8 cellular contexts compared by ENCODE assay signal in genomic region chr16:2196162-2196980, GRCh38. TPM values are rescaled to one million over a fixed set of nuclear protein-coding genes. Genes with fewer than 3 reads are reported as not detected.
DNase-seq lines count a peak whose midpoint lies in the region; ATAC-seq and TF ChIP-seq lines count a peak whose summit lies in the region.

TSS of gene CASKIN1 (minus strand) at chr16:2196605. CDS start at chr16:2196432, 173 bp downstream.

- no peak for TF ChIP-seq CTCF in glutamatergic neuron (IDR thresholded peaks at IDR 0.05; ENCODE audit: partially characterized antibody, unreplicated experiment)

- ATAC-seq in T-cell (replicated peaks in 1 of 4): peak; percentile 35 to 44 (median 42)
- peak; percentile 59 to 64 for ATAC-seq in stimulated activated naive B cell treated with anti-CD40 and anti-IgM and Interleukin-4, amounts not matched to agents 10 μg/mL and 1 μg/mL and 100 μg/mL, for 72 hours (replicated peaks)
- no peak for ATAC-seq in GM21360 (IDR thresholded peaks at IDR 0.05; ENCODE audit: unreplicated experiment)
- ATAC-seq in HG02610 (IDR thresholded peaks at IDR 0.05; ENCODE audit: unreplicated experiment): no peak
- ATAC-seq in HG02798 (IDR thresholded peaks at IDR 0.05; ENCODE audit: poor library complexity, unreplicated experiment): no peak

- no peak within 1 kb of the TSS for H3K27ac Mint-ChIP-seq in activated CD4-positive, alpha-beta T cell treated with anti-CD3 and anti-CD28 coated beads, Interleukin-2, amount 10 ng/mL, durations not matched to agents 24 days and 14 days
- H3K27ac Mint-ChIP-seq in T-cell (no peak within 1 kb of the TSS), glutamatergic neuron (ENCODE audit: unreplicated experiment) (no peak within 1 kb of the TSS)
- H3K27ac Mint-ChIP-seq in stimulated activated naive B cell treated with anti-CD40 and anti-IgM and Interleukin-4, amounts not matched to agents 10 μg/mL and 1 μg/mL and 100 μg/mL, for 72 hours: peak within 1 kb of the TSS; percentile 65

- DNase-seq in activated CD4-positive, alpha-beta T cell treated with anti-CD3 and anti-CD28 coated beads, Interleukin-2, amount 10 ng/mL, durations not matched to agents 24 days and 14 days: peak; percentile 72
- no peak for DNase-seq in activated CD4-positive, alpha-beta T cell treated with anti-CD3 and anti-CD28 coated beads, Interleukin-2, amount 50 U/mL, for 4 hours
- peak in 1 of 34 experiments; percentile 20 for DNase-seq in T-cell
- peak; percentile 58 for DNase-seq in glutamatergic neuron
- DNase-seq in stimulated activated naive B cell treated with anti-CD40 and anti-IgM and Interleukin-4, amounts not matched to agents 10 μg/mL and 1 μg/mL and 100 μg/mL, for 72 hours: no peak

- peak within 1 kb of the TSS; percentile 72 for H3K4me3 Mint-ChIP-seq in activated CD4-positive, alpha-beta T cell treated with anti-CD3 and anti-CD28 coated beads, Interleukin-2, amount 10 ng/mL, durations not matched to agents 24 days and 14 days
- H3K4me3 Mint-ChIP-seq in T-cell (peak within 1 kb of the TSS; percentile 41 to 72 (median 53)), glutamatergic neuron (ENCODE audit: unreplicated experiment) (peak within 1 kb of the TSS; percentile 59)
- peak within 1 kb of the TSS; percentile 74 to 81 for H3K4me3 Mint-ChIP-seq in stimulated activated naive B cell treated with anti-CD40 and anti-IgM and Interleukin-4, amounts not matched to agents 10 μg/mL and 1 μg/mL and 100 μg/mL, for 72 hours

- CTCF ChIA-PET in T-cell (lab: Charles Lee): no interaction called here

- H3K27me3 Mint-ChIP-seq in activated CD4-positive, alpha-beta T cell treated with anti-CD3 and anti-CD28 coated beads, Interleukin-2, amount 10 ng/mL, durations not matched to agents 24 days and 14 days: peaks cover 39% of the 10 kb centered on the region
- H3K27me3 Mint-ChIP-seq in T-cell (peaks cover 11 to 35% of the 10 kb centered on the region in 2 donors), glutamatergic neuron (ENCODE audit: unreplicated experiment) (peaks cover 24% of the 10 kb centered on the region)
- H3K27me3 Mint-ChIP-seq in stimulated activated naive B cell treated with anti-CD40 and anti-IgM and Interleukin-4, amounts not matched to agents 10 μg/mL and 1 μg/mL and 100 μg/mL, for 72 hours: peaks cover 52 to 68% of the 10 kb centered on the region in 2 donors

- H3K4me1 Mint-ChIP-seq in activated CD4-positive, alpha-beta T cell treated with anti-CD3 and anti-CD28 coated beads, Interleukin-2, amount 10 ng/mL, durations not matched to agents 24 days and 14 days: peaks cover 2% of the 10 kb centered on the region
- H3K4me1 Mint-ChIP-seq in T-cell (peaks cover 0 to 8% (median 4%) of the 10 kb centered on the region in 3 donors), glutamatergic neuron (ENCODE audit: low read depth, unreplicated experiment) (no peaks in the 10 kb centered on the region)
- H3K4me1 Mint-ChIP-seq in stimulated activated naive B cell treated with anti-CD40 and anti-IgM and Interleukin-4, amounts not matched to agents 10 μg/mL and 1 μg/mL and 100 μg/mL, for 72 hours: peaks cover 6 to 20% of the 10 kb centered on the region in 2 donors

- no peaks in the 10 kb centered on the region for H3K9me3 Mint-ChIP-seq in activated CD4-positive, alpha-beta T cell treated with anti-CD3 and anti-CD28 coated beads, Interleukin-2, amount 10 ng/mL, durations not matched to agents 24 days and 14 days
- H3K9me3 Mint-ChIP-seq in T-cell (no peaks in the 10 kb centered on the region), glutamatergic neuron (ENCODE audit: unreplicated experiment) (peaks cover 3% of the 10 kb centered on the region)
- no peaks in the 10 kb centered on the region for H3K9me3 Mint-ChIP-seq in stimulated activated naive B cell treated with anti-CD40 and anti-IgM and Interleukin-4, amounts not matched to agents 10 μg/mL and 1 μg/mL and 100 μg/mL, for 72 hours

- intact Hi-C loops in activated CD4-positive, alpha-beta T cell treated with anti-CD3 and anti-CD28 coated beads, Interleukin-2, amount 10 ng/mL, durations not matched to agents 24 days and 14 days (cut with micrococcal nuclease): loop anchor here (10.0 kb wide), 1 partner anchor 228 kb away; the partner anchor contains the start of gene CCNF

- POLR2A ChIA-PET in T-cell (lab: Charles Lee): interaction anchor here in 1 of 2 donors (0.6 kb wide), 1 partner anchor 220 kb away, joined by 3 read pairs; no protein-coding TSS in a partner anchor

- H3K36me3 Mint-ChIP-seq in activated CD4-positive, alpha-beta T cell treated with anti-CD3 and anti-CD28 coated beads, Interleukin-2, amount 10 ng/mL, durations not matched to agents 24 days and 14 days (ENCODE audit: low read depth): no peaks in the 10 kb centered on the region
- no peaks in the 10 kb centered on the region for H3K36me3 Mint-ChIP-seq in T-cell
- peaks cover 5% of the 10 kb centered on the region for H3K36me3 Mint-ChIP-seq in glutamatergic neuron (ENCODE audit: unreplicated experiment)
- H3K36me3 Mint-ChIP-seq in stimulated activated naive B cell treated with anti-CD40 and anti-IgM and Interleukin-4, amounts not matched to agents 10 μg/mL and 1 μg/mL and 100 μg/mL, for 72 hours: no peaks in the 10 kb centered on the region

RNA-seq across cellular contexts. Expression of gene CASKIN1, which starts in this region (rescaled TPM):
- total RNA-seq in activated CD4-positive, alpha-beta T cell treated with anti-CD3 and anti-CD28 coated beads, Interleukin-2, amount 10 ng/mL, durations not matched to agents 24 days and 14 days: 2.2 and 2.3 TPM in 2 replicates
- total RNA-seq in T-cell (under 1 TPM in 2 of 5 donors, not detected in 3; 0.06 to 0.47 TPM), glutamatergic neuron (ENCODE audit: unreplicated experiment) (31.6 TPM)

Comparison
In these comparisons a context has a peak if more than half of its experiments do, and no peak if none do; other contexts are left out.
1. DNase-seq: peak in activated CD4-positive, alpha-beta T cell treated with anti-CD3 and anti-CD28 coated beads, Interleukin-2, amount 10 ng/mL, durations not matched to agents 24 days and 14 days (single experiment) and glutamatergic neuron (single experiment); none in activated CD4-positive, alpha-beta T cell treated with anti-CD3 and anti-CD28 coated beads, Interleukin-2, amount 50 U/mL, for 4 hours (0 of 2) and stimulated activated naive B cell treated with anti-CD40 and anti-IgM and Interleukin-4, amounts not matched to agents 10 μg/mL and 1 μg/mL and 100 μg/mL, for 72 hours (single experiment).
2. Peak in ATAC-seq in T-cell; RNA of the gene not detected or under 1 TPM.
3. ATAC-seq: peak in stimulated activated naive B cell treated with anti-CD40 and anti-IgM and Interleukin-4, amounts not matched to agents 10 μg/mL and 1 μg/mL and 100 μg/mL, for 72 hours (2 of 2); none in GM21360 (single experiment), HG02610 (single experiment) and HG02798 (single experiment).
4. Peak in every context shown above with its lines, with median percentiles within 50 percentile points of each other: H3K4me3 Mint-ChIP-seq.